1 cellular context compared by ENCODE assay signal in genomic region chr12:99605-100004, GRCh38.
TF ChIP-seq lines count a peak whose summit lies in the region.

No MANE protein-coding gene starts in this region.

TF ChIP-seq in HepG2, 621 proteins besides CTCF, POLR2A, EP300 and RAD21 (continued from another document):
- TF ChIP-seq FOXP4 (CRISPR knock-in tag; IDR thresholded peaks at IDR 0.05) (no peak), ISX (CRISPR knock-in tag; conservative IDR thresholded peaks at IDR 0.05) (no peak), ZNF773 (CRISPR knock-in tag; IDR thresholded peaks at IDR 0.05; ENCODE audit: borderline replicate concordance) (no peak), ZNF850 (CRISPR knock-in tag; conservative IDR thresholded peaks at IDR 0.05) (no peak), NR2F1 (CRISPR knock-in tag; IDR thresholded peaks at IDR 0.05) (no peak), ZNF296 (CRISPR knock-in tag; conservative IDR thresholded peaks at IDR 0.05) (no peak)
TF ChIP-seq in HepG2: peak in this region for 0.
